ENCODE assay signal across 23 cellular contexts in the genomic region with DNA sequence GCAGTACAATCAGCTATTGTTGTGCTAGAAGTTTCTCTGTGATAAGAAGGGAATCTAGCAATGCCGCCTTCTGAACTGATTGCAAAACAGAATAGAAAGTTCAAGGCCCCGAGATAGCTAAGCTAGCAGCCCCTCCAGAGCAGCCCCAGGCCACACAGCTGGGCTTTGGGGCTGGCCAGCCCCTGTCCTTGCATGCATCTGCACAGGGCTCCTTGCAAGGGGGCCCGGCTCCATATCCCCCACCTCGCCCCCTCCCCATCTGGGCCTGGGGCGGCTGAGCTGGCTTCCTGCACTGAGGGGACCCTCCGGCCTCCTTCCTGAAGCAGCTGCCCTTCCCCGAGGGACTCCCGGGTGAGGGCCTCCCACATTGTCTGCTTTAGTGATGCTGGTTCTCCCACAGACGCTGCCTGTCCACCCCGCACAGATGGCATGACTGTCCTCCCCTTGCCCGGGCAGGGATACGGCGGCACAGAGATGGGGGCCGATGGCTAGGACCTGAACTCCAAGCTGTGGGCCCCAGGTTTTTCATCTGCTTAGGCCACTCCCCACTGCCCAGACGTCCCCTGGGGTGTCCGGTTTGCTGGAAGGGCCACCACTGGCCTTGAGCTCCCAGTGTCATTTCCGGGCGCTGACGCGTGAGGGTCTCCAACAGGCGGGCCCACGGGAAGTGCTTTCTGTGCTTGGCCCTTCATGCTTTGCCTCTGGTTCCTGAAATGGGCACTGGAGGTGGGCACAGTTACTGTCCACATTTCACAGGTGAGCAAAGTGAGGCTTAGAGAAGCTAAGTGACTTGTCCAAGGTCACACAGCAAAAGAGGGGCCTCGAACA.
A peak's percentile ranks its signal among the peaks of the same experiment; 100 is the strongest.
DNase-seq lines count a peak whose midpoint lies in the region; ATAC-seq and TF ChIP-seq lines count a peak whose summit lies in the region.
"Had no signal": no experiment of that assay in that cellular context is flagged by ENCODE, and none has a peak within 500 bp of the region (broad histone marks: within the 10 kb centered on the region; RNA-seq: fewer than 3 reads in every experiment).

No MANE protein-coding gene starts in this region.

- WGBS in mesendoderm (ENCODE audit: extremely low coverage, insufficient coverage, low lambda C conversion rate), result no CpG with 5 or more reads among the region's 23 CpGs

- peaks cover 59% of the 10 kb centered on the region for H3K4me1 Mint-ChIP-seq in activated naive CD4-positive, alpha-beta T cell treated with anti-CD3 and anti-CD28 coated beads, Interleukin-2, amount 10 ng/mL, durations not matched to agents 7 days and 5 days
- peaks cover 14% of the 10 kb centered on the region for H3K4me1 Mint-ChIP-seq in activated naive CD4-positive, alpha-beta T cell treated with anti-CD3 and anti-CD28 coated beads for 36 hours (ENCODE audit: low read depth)
- peaks cover 5% of the 10 kb centered on the region for H3K4me1 Mint-ChIP-seq in activated T-helper 2 cell treated with anti-CD3 and anti-CD28 coated beads, Interferon-gamma antibody, Interleukin-2, Interleukin-4, amounts not matched to agents 10 μg/mL and 5 μg/mL and 100 μg/mL, durations not matched to agents 14 hours and 24 hours and 36 hours (ENCODE audit: low read depth)

- no peak overlapping the region for H3K4me2 ChIP-seq in mesendoderm (ENCODE audit: low read length)

- peak overlapping the region; percentile 20 for H2BK5ac ChIP-seq in mesendoderm (ENCODE audit: low read length)

- no peaks in the 10 kb centered on the region for H3K36me3 ChIP-seq in Peyer's patch
- H3K36me3 ChIP-seq in mesendoderm (ENCODE audit: control insufficient read depth, insufficient read depth, low read length), result no peaks in the 10 kb centered on the region

- peaks cover 5% of the 10 kb centered on the region for H3K36me3 Mint-ChIP-seq in activated naive CD4-positive, alpha-beta T cell treated with anti-CD3 and anti-CD28 coated beads, Interleukin-2, amount 10 ng/mL, durations not matched to agents 7 days and 5 days
- H3K36me3 Mint-ChIP-seq in activated naive CD4-positive, alpha-beta T cell treated with anti-CD3 and anti-CD28 coated beads for 36 hours (ENCODE audit: low read depth), result no peaks in the 10 kb centered on the region
- H3K36me3 Mint-ChIP-seq in activated T-helper 2 cell treated with anti-CD3 and anti-CD28 coated beads, Interferon-gamma antibody, Interleukin-2, Interleukin-4, amounts not matched to agents 10 μg/mL and 5 μg/mL and 100 μg/mL, durations not matched to agents 14 hours and 24 hours and 36 hours (ENCODE audit: low read depth), result no peaks in the 10 kb centered on the region

- no peak overlapping the region for H3K4me3 ChIP-seq in Peyer's patch
- H3K4me3 ChIP-seq in mesendoderm (ENCODE audit: low read length), result no peak overlapping the region
- H3K4me3 ChIP-seq: A549, coronary artery, psoas muscle had no signal

- no peak overlapping the region for H2AK5ac ChIP-seq in mesendoderm (ENCODE audit: low read length)

- DNase-seq in activated naive CD4-positive, alpha-beta T cell treated with anti-CD3 and anti-CD28 coated beads, Interleukin-2, amount 10 ng/mL, durations not matched to agents 7 days and 5 days, result no peak
- DNase-seq in activated naive CD4-positive, alpha-beta T cell treated with anti-CD3 and anti-CD28 coated beads for 36 hours, result no peak
- DNase-seq in Peyer's patch, result no peak
- peak; percentile 53 for DNase-seq in mesendoderm
- DNase-seq in activated T-helper 2 cell treated with anti-CD3 and anti-CD28 coated beads, Interferon-gamma antibody, Interleukin-2, Interleukin-4, amounts not matched to agents 10 μg/mL and 5 μg/mL and 100 μg/mL, durations not matched to agents 14 hours and 24 hours and 36 hours (ENCODE audit: low spot score), result no peak
- DNase-seq in NCI-H2029 (lab: John Stamatoyannopoulos, UW), result no peak
- DNase-seq: activated T-cell treated with anti-CD3 and anti-CD28 coated beads, Interleukin-2, amount 50 U/mL, for 24 hours; amygdala; DMS79; foreskin keratinocyte; Kasumi-1; mammary epithelial cell; MV-4-11; psoas muscle; T-helper 17 cell; trophoblast cell had no signal

- no peak overlapping the region for H3K4ac ChIP-seq in mesendoderm (ENCODE audit: low read depth, low read length)

- no peak overlapping the region for H3K9ac ChIP-seq in mesendoderm (ENCODE audit: low read length)

- H3K56ac ChIP-seq in mesendoderm (ENCODE audit: low read length), result peak overlapping the region; percentile 71

- H4K8ac ChIP-seq in mesendoderm (ENCODE audit: low read depth, low read length), result no peak overlapping the region

- no peak for ATAC-seq in GM18511 (IDR thresholded peaks at IDR 0.05; ENCODE audit: unreplicated experiment)
- ATAC-seq: esophagus mucosa, foreskin keratinocyte, T-helper 17 cell had no signal

- no peak for TF ChIP-seq POLR2A in Peyer's patch (IDR thresholded peaks at IDR 0.05)

- TF ChIP-seq CTCF in Peyer's patch (IDR thresholded peaks at IDR 0.05), result no peak

- peaks cover 0 to 55% (median 4%) of the 10 kb centered on the region in 4 donors for H3K4me1 ChIP-seq in Peyer's patch
- H3K4me1 ChIP-seq in mesendoderm (ENCODE audit: control insufficient read depth, low read depth, low read length), result peaks cover 3% of the 10 kb centered on the region
- H3K4me1 ChIP-seq: foreskin keratinocyte had no signal

- peak overlapping the region; percentile 38 for H3K4me3 Mint-ChIP-seq in activated naive CD4-positive, alpha-beta T cell treated with anti-CD3 and anti-CD28 coated beads, Interleukin-2, amount 10 ng/mL, durations not matched to agents 7 days and 5 days
- H3K4me3 Mint-ChIP-seq in activated naive CD4-positive, alpha-beta T cell treated with anti-CD3 and anti-CD28 coated beads for 36 hours, result no peak overlapping the region
- H3K4me3 Mint-ChIP-seq in activated T-helper 2 cell treated with anti-CD3 and anti-CD28 coated beads, Interferon-gamma antibody, Interleukin-2, Interleukin-4, amounts not matched to agents 10 μg/mL and 5 μg/mL and 100 μg/mL, durations not matched to agents 14 hours and 24 hours and 36 hours (ENCODE audit: low read depth), result no peak overlapping the region
- H3K4me3 Mint-ChIP-seq: activated T-cell treated with anti-CD3 and anti-CD28 coated beads, Interleukin-2, amount 50 U/mL, for 24 hours; B cell; stimulated activated naive CD8-positive, alpha-beta T cell treated with anti-CD3 and anti-CD28 coated beads, Interleukin-15, Interleukin-2, amounts not matched to agents 100 ng/mL and 50 ng/mL, for 24 hours; T-helper 17 cell had no signal

- no peaks in the 10 kb centered on the region for H3K9me3 ChIP-seq in Peyer's patch
- H3K9me3 ChIP-seq: A549, psoas muscle had no signal

- no peak overlapping the region for H4K5ac ChIP-seq in mesendoderm (ENCODE audit: low read length)

- CTCF ChIA-PET in activated naive CD4-positive, alpha-beta T cell treated with anti-CD3 and anti-CD28 coated beads, Interleukin-2, amount 10 ng/mL, durations not matched to agents 7 days and 5 days (lab: Charles Lee), result no interaction called here
- CTCF ChIA-PET in activated naive CD4-positive, alpha-beta T cell treated with anti-CD3 and anti-CD28 coated beads for 36 hours (lab: Charles Lee), result interaction anchor here (0.6 kb wide), 2 partner anchors 10 to 82 kb away, joined by 3 read pairs; no protein-coding TSS in a partner anchor

- H2BK120ac ChIP-seq in mesendoderm (ENCODE audit: low read depth, low read length), result no peak overlapping the region

- no peaks in the 10 kb centered on the region for H3K79me2 ChIP-seq in mesendoderm (ENCODE audit: control insufficient read depth, insufficient read depth, low read length)

- no peaks in the 10 kb centered on the region for H3K9me3 Mint-ChIP-seq in activated naive CD4-positive, alpha-beta T cell treated with anti-CD3 and anti-CD28 coated beads, Interleukin-2, amount 10 ng/mL, durations not matched to agents 7 days and 5 days
- no peaks in the 10 kb centered on the region for H3K9me3 Mint-ChIP-seq in activated naive CD4-positive, alpha-beta T cell treated with anti-CD3 and anti-CD28 coated beads for 36 hours
- H3K9me3 Mint-ChIP-seq in activated T-helper 2 cell treated with anti-CD3 and anti-CD28 coated beads, Interferon-gamma antibody, Interleukin-2, Interleukin-4, amounts not matched to agents 10 μg/mL and 5 μg/mL and 100 μg/mL, durations not matched to agents 14 hours and 24 hours and 36 hours, result no peaks in the 10 kb centered on the region
- H3K9me3 Mint-ChIP-seq: activated T-cell treated with anti-CD3 and anti-CD28 coated beads, Interleukin-2, amount 50 U/mL, for 24 hours; stimulated activated naive CD8-positive, alpha-beta T cell treated with anti-CD3 and anti-CD28 coated beads, Interleukin-15, Interleukin-2, amounts not matched to agents 100 ng/mL and 50 ng/mL, for 24 hours had no signal

- H3K27ac ChIP-seq in Peyer's patch (peak overlapping the region in 3 of 4 donors; percentile 42 to 65 (median 59)), mesendoderm (ENCODE audit: low read depth, low read length) (no peak overlapping the region), temporal lobe (ENCODE audit: low read depth, low read length) (peak overlapping the region; percentile 50)
- H3K27ac ChIP-seq: coronary artery, foreskin keratinocyte had no signal

- H3K27me3 Mint-ChIP-seq in activated naive CD4-positive, alpha-beta T cell treated with anti-CD3 and anti-CD28 coated beads, Interleukin-2, amount 10 ng/mL, durations not matched to agents 7 days and 5 days, result peaks cover 53% of the 10 kb centered on the region
- peaks cover 14% of the 10 kb centered on the region for H3K27me3 Mint-ChIP-seq in activated naive CD4-positive, alpha-beta T cell treated with anti-CD3 and anti-CD28 coated beads for 36 hours (ENCODE audit: low read depth)
- peaks cover 23% of the 10 kb centered on the region for H3K27me3 Mint-ChIP-seq in activated T-helper 2 cell treated with anti-CD3 and anti-CD28 coated beads, Interferon-gamma antibody, Interleukin-2, Interleukin-4, amounts not matched to agents 10 μg/mL and 5 μg/mL and 100 μg/mL, durations not matched to agents 14 hours and 24 hours and 36 hours (ENCODE audit: low read depth)
- H3K27me3 Mint-ChIP-seq: B cell had no signal

- H3K79me1 ChIP-seq in mesendoderm (ENCODE audit: low read length), result no peaks in the 10 kb centered on the region

- peak overlapping the region; percentile 54 for H3K18ac ChIP-seq in mesendoderm (ENCODE audit: low read length)

- H3K23ac ChIP-seq in mesendoderm (ENCODE audit: low read length), result no peak overlapping the region

- intact Hi-C loops in activated naive CD4-positive, alpha-beta T cell treated with anti-CD3 and anti-CD28 coated beads for 36 hours (cut with micrococcal nuclease), result no loop called here
- intact Hi-C loops in activated T-helper 2 cell treated with anti-CD3 and anti-CD28 coated beads, Interferon-gamma antibody, Interleukin-2, Interleukin-4, amounts not matched to agents 10 μg/mL and 5 μg/mL and 100 μg/mL, durations not matched to agents 14 hours and 24 hours and 36 hours (cut with micrococcal nuclease), result no loop called here

- no peak overlapping the region for H2BK15ac ChIP-seq in mesendoderm (replicated peaks; ENCODE audit: low read depth)

- no peaks in the 10 kb centered on the region for H3K27me3 ChIP-seq in Peyer's patch
- no peaks in the 10 kb centered on the region for H3K27me3 ChIP-seq in mesendoderm (ENCODE audit: insufficient read depth, low read length, poor library complexity)

- H3K27ac Mint-ChIP-seq in activated naive CD4-positive, alpha-beta T cell treated with anti-CD3 and anti-CD28 coated beads, Interleukin-2, amount 10 ng/mL, durations not matched to agents 7 days and 5 days, result peak overlapping the region; percentile 71
- no peak overlapping the region for H3K27ac Mint-ChIP-seq in activated naive CD4-positive, alpha-beta T cell treated with anti-CD3 and anti-CD28 coated beads for 36 hours
- H3K27ac Mint-ChIP-seq in activated T-helper 2 cell treated with anti-CD3 and anti-CD28 coated beads, Interferon-gamma antibody, Interleukin-2, Interleukin-4, amounts not matched to agents 10 μg/mL and 5 μg/mL and 100 μg/mL, durations not matched to agents 14 hours and 24 hours and 36 hours, result no peak overlapping the region
- H3K27ac Mint-ChIP-seq: activated T-cell treated with anti-CD3 and anti-CD28 coated beads, Interleukin-2, amount 50 U/mL, for 24 hours; B cell; stimulated activated naive CD8-positive, alpha-beta T cell treated with anti-CD3 and anti-CD28 coated beads, Interleukin-15, Interleukin-2, amounts not matched to agents 100 ng/mL and 50 ng/mL, for 24 hours; T-helper 17 cell had no signal
